Comparison of ENCODE assay signal across 1 cellular context in the genomic region with DNA sequence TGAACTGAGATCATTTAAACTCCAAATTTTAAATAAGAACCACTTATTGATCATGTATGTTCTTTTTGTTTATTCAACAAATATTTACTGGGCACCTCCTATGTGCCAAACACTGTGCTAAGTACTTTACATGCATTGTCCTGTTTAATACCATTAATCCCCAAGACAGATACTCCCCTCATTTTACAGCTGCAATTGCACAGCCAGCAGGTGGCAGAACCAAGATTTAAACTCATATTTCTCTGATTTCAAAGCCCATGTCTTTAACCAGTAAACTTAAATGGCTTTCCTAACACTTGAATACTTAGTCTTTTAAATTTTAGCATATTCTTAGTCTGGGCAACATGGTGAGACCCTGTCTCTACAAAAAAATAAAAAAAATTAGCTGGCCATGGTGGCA.
TF ChIP-seq lines count a peak whose summit lies in the region.

No MANE protein-coding gene starts in this region.

TF ChIP-seq in GM23338, 12 proteins besides CTCF, POLR2A, EP300 and RAD21 (continued from another document):
- TF ChIP-seq REST (IDR thresholded peaks at IDR 0.05; ENCODE audit: unreplicated experiment): no peak
- no peak for TF ChIP-seq NANOG (IDR thresholded peaks at IDR 0.05; ENCODE audit: borderline replicate concordance)
- TF ChIP-seq ETS1 (IDR thresholded peaks at IDR 0.05): no peak
- TF ChIP-seq JUNB (IDR thresholded peaks at IDR 0.05; ENCODE audit: unreplicated experiment): no peak
- no peak for TF ChIP-seq ZNF331 (CRISPR knock-in tag; IDR thresholded peaks at IDR 0.05; ENCODE audit: low read depth)
- no peak for TF ChIP-seq CREB1 (CRISPR knock-in tag; IDR thresholded peaks at IDR 0.05; ENCODE audit: low read depth)
- TF ChIP-seq STAT1 (IDR thresholded peaks at IDR 0.05; ENCODE audit: unreplicated experiment): no peak
- TF ChIP-seq EZH2 (IDR thresholded peaks at IDR 0.05; ENCODE audit: low read depth, unreplicated experiment): no peak
